Comparison of ENCODE assay signal across 29 cellular contexts in genomic region chr1:56626546-56626945, GRCh38. TPM values are rescaled to one million over a fixed set of nuclear protein-coding genes. Genes with fewer than 3 reads are reported as not detected.
DNase-seq lines count a peak whose midpoint lies in the region; ATAC-seq and TF ChIP-seq lines count a peak whose summit lies in the region.
"Had no signal": no experiment of that assay in that cellular context is flagged by ENCODE, and none has a peak within 500 bp of the region (broad histone marks: within the 10 kb centered on the region; RNA-seq: fewer than 3 reads in every experiment).

No MANE protein-coding gene starts in this region.

- TF ChIP-seq CTCF in AG10803 (conservative IDR thresholded peaks at IDR 0.05; ENCODE audit: low read length) (no peak), HFFc6 (IDR thresholded peaks at IDR 0.05) (no peak), choroid plexus epithelial cell (conservative IDR thresholded peaks at IDR 0.05; ENCODE audit: low read depth, low read length) (no peak), osteoblast (IDR thresholded peaks at IDR 0.05; ENCODE audit: extremely low read depth, low read depth, low read length) (no peak), lower lobe of right lung (IDR thresholded peaks at IDR 0.05) (no peak)

- H3K4me1 Mint-ChIP-seq in HFFc6 (ENCODE audit: low read depth): peaks cover 11% of the 10 kb centered on the region; the same call in 1 of the 2 replicates
- H3K4me1 Mint-ChIP-seq: activated CD4-positive, alpha-beta T cell treated with anti-CD3 and anti-CD28 coated beads for 36 hours; activated naive CD4-positive, alpha-beta T cell treated with anti-CD3 and anti-CD28 coated beads, Interleukin-2, amount 10 ng/mL, durations not matched to agents 7 days and 5 days; mesothelial cell of epicardium; natural killer cell had no signal

- H3K27me3 Mint-ChIP-seq in HFFc6 (ENCODE audit: insufficient read depth): no peaks in the 10 kb centered on the region; the same call in 1 of the 2 replicates

- H3K4me1 ChIP-seq in osteoblast (ENCODE audit: insufficient read depth, low read length) (peaks cover 22% of the 10 kb centered on the region), lower lobe of right lung (no peaks in the 10 kb centered on the region)
- H3K4me1 ChIP-seq: heart right ventricle, pancreas, SJCRH30, upper lobe of left lung had no signal

- H3K79me2 ChIP-seq in osteoblast (ENCODE audit: insufficient read depth, low read length): no peaks in the 10 kb centered on the region

- H3K9me3 Mint-ChIP-seq in HFFc6: no peaks in the 10 kb centered on the region
- H3K9me3 Mint-ChIP-seq: activated naive CD4-positive, alpha-beta T cell treated with anti-CD3 and anti-CD28 coated beads, Interleukin-2, amount 10 ng/mL, durations not matched to agents 7 days and 5 days; mesothelial cell of epicardium; T-helper 1 cell treated with Interleukin-12 subunit alpha and Interleukin-12 subunit beta and Interleukin-4 antibody, amounts not matched to agents 30 μg/mL and 1 μg/mL, for 36 hours had no signal

- peak overlapping the region; percentile 42 for H3K27ac ChIP-seq in osteoblast (ENCODE audit: low read depth, low read length)
- H3K27ac ChIP-seq in lower lobe of right lung: no peak overlapping the region
- H3K27ac ChIP-seq: heart right ventricle, pancreas, SJCRH30, upper lobe of left lung had no signal

- intact Hi-C loops in lower lobe of right lung (cut with DNase I): no loop called here

- ATAC-seq in lower lobe of right lung: no peak
- ATAC-seq: activated CD4-positive, alpha-beta T cell treated with anti-CD3 and anti-CD28 coated beads for 36 hours; activated T-cell treated with anti-CD3 and anti-CD28 coated beads, Interleukin-2, amount 50 U/mL, for 72 hours; esophagus mucosa; heart right ventricle; left lobe of liver; natural killer cell; pancreas; right cardiac atrium had no signal

- no peaks in the 10 kb centered on the region for H3K36me3 ChIP-seq in osteoblast (ENCODE audit: insufficient read depth, low read length)
- H3K36me3 ChIP-seq in lower lobe of right lung: no peaks in the 10 kb centered on the region
- H3K36me3 ChIP-seq: heart right ventricle, pancreas, SJCRH30, upper lobe of left lung had no signal

- H3K4me3 ChIP-seq in AG10803 (ENCODE audit: low read length) (no peak overlapping the region), choroid plexus epithelial cell (ENCODE audit: low read depth, low read length) (no peak overlapping the region), osteoblast (ENCODE audit: insufficient read depth, low read length) (no peak overlapping the region), lower lobe of right lung (no peak overlapping the region)
- H3K4me3 ChIP-seq: heart right ventricle, pancreas, SJCRH30, upper lobe of left lung had no signal

- no peaks in the 10 kb centered on the region for H3K9me3 ChIP-seq in osteoblast (ENCODE audit: low read depth, low read length)
- no peaks in the 10 kb centered on the region for H3K9me3 ChIP-seq in lower lobe of right lung
- H3K9me3 ChIP-seq: heart right ventricle, pancreas, SJCRH30, upper lobe of left lung had no signal

- H3K36me3 Mint-ChIP-seq in HFFc6 (ENCODE audit: low read depth): no peaks in the 10 kb centered on the region
- H3K36me3 Mint-ChIP-seq: activated naive CD4-positive, alpha-beta T cell treated with anti-CD3 and anti-CD28 coated beads, Interleukin-2, amount 10 ng/mL, durations not matched to agents 7 days and 5 days; mesothelial cell of epicardium; natural killer cell had no signal

- H4K20me1 ChIP-seq in osteoblast (ENCODE audit: insufficient read depth, low read length): no peaks in the 10 kb centered on the region

- H3K27me3 ChIP-seq in osteoblast (ENCODE audit: insufficient read depth, low read length) (peaks cover 5% of the 10 kb centered on the region), lower lobe of right lung (ENCODE audit: low read depth) (no peaks in the 10 kb centered on the region)
- H3K27me3 ChIP-seq: pancreas, SJCRH30, upper lobe of left lung had no signal

- DNase-seq in AG10803 (ENCODE audit: low read depth) (peak; percentile 70), HFFc6 (peak; percentile 1), choroid plexus epithelial cell (ENCODE audit: low read depth) (peak; percentile 62), osteoblast (ENCODE audit: insufficient read length, low spot score, missing footprints) (peak; percentile 66), hippocampal formation (lab: John Stamatoyannopoulos, UW) (no peak), lower lobe of right lung (no peak), NCI-H2196 (lab: John Stamatoyannopoulos, UW; ENCODE audit: unreplicated experiment) (no peak), amygdala (lab: John Stamatoyannopoulos, UW) (no peak)
- DNase-seq: activated CD4-positive, alpha-beta T cell treated with anti-CD3 and anti-CD28 coated beads for 36 hours; activated naive CD4-positive, alpha-beta T cell treated with anti-CD3 and anti-CD28 coated beads, Interleukin-2, amount 10 ng/mL, durations not matched to agents 7 days and 5 days; activated T-cell treated with anti-CD3 and anti-CD28 coated beads, Interleukin-2, amount 50 U/mL, for 72 hours; AML-193; cerebellar nuclear complex; effector CD8-positive, alpha-beta T cell; heart right ventricle; natural killer cell; NCI-H1105; NCI-H524; NK-92 treated with Interleukin-12 subunit alpha and Interleukin-12 subunit beta, amount 100 ng/mL, for 24 hours; pancreas; right cardiac atrium; SJCRH30; stimulated activated CD4-positive, alpha-beta T cell treated with anti-CD3 and anti-CD28 coated beads, Interleukin-15, amount 100 ng/mL, for 24 hours; stimulated activated CD8-positive, alpha-beta memory T cell treated with anti-CD3 and anti-CD28 coated beads, Interleukin-4, amount 100 ng/mL, for 48 hours; upper lobe of left lung had no signal

- no peak overlapping the region for H3K4me3 Mint-ChIP-seq in HFFc6
- H3K4me3 Mint-ChIP-seq: activated CD4-positive, alpha-beta T cell treated with anti-CD3 and anti-CD28 coated beads for 36 hours; activated naive CD4-positive, alpha-beta T cell treated with anti-CD3 and anti-CD28 coated beads, Interleukin-2, amount 10 ng/mL, durations not matched to agents 7 days and 5 days; activated T-cell treated with anti-CD3 and anti-CD28 coated beads, Interleukin-2, amount 50 U/mL, for 72 hours; mesothelial cell of epicardium; natural killer cell; T-helper 1 cell treated with Interleukin-12 subunit alpha and Interleukin-12 subunit beta and Interleukin-4 antibody, amounts not matched to agents 30 μg/mL and 1 μg/mL, for 36 hours had no signal

- H2AFZ ChIP-seq in osteoblast (ENCODE audit: low read length): no peak overlapping the region

- H3K27ac Mint-ChIP-seq in HFFc6: no peak overlapping the region
- H3K27ac Mint-ChIP-seq: activated CD4-positive, alpha-beta T cell treated with anti-CD3 and anti-CD28 coated beads for 36 hours; activated naive CD4-positive, alpha-beta T cell treated with anti-CD3 and anti-CD28 coated beads, Interleukin-2, amount 10 ng/mL, durations not matched to agents 7 days and 5 days; activated T-cell treated with anti-CD3 and anti-CD28 coated beads, Interleukin-2, amount 50 U/mL, for 72 hours; mesothelial cell of epicardium; natural killer cell; T-helper 1 cell treated with Interleukin-12 subunit alpha and Interleukin-12 subunit beta and Interleukin-4 antibody, amounts not matched to agents 30 μg/mL and 1 μg/mL, for 36 hours had no signal

- H3K4me2 ChIP-seq in osteoblast (ENCODE audit: insufficient read depth, low read length): peak overlapping the region; percentile 56

RNA-seq across cellular contexts. Expression of gene PRKAA2, which starts 18.6 kb away (rescaled TPM):
- under 1 TPM; 0.05 to 0.62 (median 0.06) TPM for total RNA-seq in HFFc6 (2021; fragmentation: NEBNext Ultra II Directional; extraction: Animal tissue kit (Norgen Biotek cat#: 25700))
- total RNA-seq in osteoblast: 0.88 and 1.1 TPM in 2 replicates
- 1.9 TPM for total RNA-seq in lower lobe of right lung
- total RNA-seq: activated T-cell treated with anti-CD3 and anti-CD28 coated beads, Interleukin-2, amount 50 U/mL, for 72 hours; natural killer cell; SJCRH30 had no signal

RNA-seq across cellular contexts. Expression of gene PLPP3, which starts 47.2 kb away (rescaled TPM):
- 10 to 100 TPM; 15.1 to 29.9 (median 24.8) TPM for total RNA-seq in HFFc6 (2021; fragmentation: NEBNext Ultra II Directional; extraction: Animal tissue kit (Norgen Biotek cat#: 25700))
- 243 and 286 TPM in 2 replicates for total RNA-seq in osteoblast
- total RNA-seq in lower lobe of right lung: 106 TPM
- total RNA-seq: activated CD4-positive, alpha-beta T cell treated with anti-CD3 and anti-CD28 coated beads for 36 hours; activated T-cell treated with anti-CD3 and anti-CD28 coated beads, Interleukin-2, amount 50 U/mL, for 72 hours; SJCRH30 had no signal

Comparison
In these comparisons a context has a peak if more than half of its experiments do, and no peak if none do; other contexts are left out.
1. DNase-seq: peak in AG10803 (single experiment), HFFc6 (single experiment), choroid plexus epithelial cell (single experiment) and osteoblast (single experiment); none in hippocampal formation (0 of 2), lower lobe of right lung (single experiment), NCI-H2196 (single experiment) and amygdala (0 of 56).